In the genomic region with DNA sequence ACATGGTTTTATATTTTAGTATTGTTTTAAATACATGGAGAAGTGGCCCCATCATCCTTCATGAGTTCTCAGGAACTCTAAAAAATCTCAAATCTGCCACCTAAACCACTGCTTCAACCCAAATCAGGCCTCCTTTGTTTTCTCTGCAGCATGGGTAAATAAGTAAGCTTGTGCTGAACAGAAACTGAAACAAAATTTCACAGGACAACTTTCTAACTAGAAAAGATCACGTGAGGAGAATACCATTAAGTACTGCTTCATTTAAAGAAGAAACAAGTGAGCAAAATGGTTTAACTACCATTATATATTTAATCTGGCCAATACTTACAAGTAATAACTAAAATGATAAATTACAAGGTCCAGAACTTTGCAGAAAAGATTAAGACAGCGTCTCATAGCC, we compare ENCODE assay signal across 8 cellular contexts. TPM values are rescaled to one million over a fixed set of nuclear protein-coding genes. Genes with fewer than 3 reads are reported as not detected.
A peak's percentile ranks its signal among the peaks of the same experiment; 100 is the strongest.
DNase-seq lines count a peak whose midpoint lies in the region; ATAC-seq lines count a peak whose summit lies in the region.

No MANE protein-coding gene starts in this region.

- peak overlapping the region; percentile 83 for H3K4me3 Mint-ChIP-seq in stimulated activated naive CD8-positive, alpha-beta T cell treated with anti-CD3 and anti-CD28 coated beads, Interleukin-15, Interleukin-2, amounts not matched to agents 100 ng/mL and 50 ng/mL, for 24 hours
- peak overlapping the region; percentile 91 for H3K4me3 Mint-ChIP-seq in activated naive CD8-positive, alpha-beta T cell
- peak overlapping the region; percentile 53 to 98 (median 96) for H3K4me3 Mint-ChIP-seq in naive B cell

- peak overlapping the region; percentile 54 for H3K27ac Mint-ChIP-seq in stimulated activated naive CD8-positive, alpha-beta T cell treated with anti-CD3 and anti-CD28 coated beads, Interleukin-15, Interleukin-2, amounts not matched to agents 100 ng/mL and 50 ng/mL, for 24 hours
- peak overlapping the region; percentile 54 for H3K27ac Mint-ChIP-seq in activated naive CD8-positive, alpha-beta T cell
- H3K27ac Mint-ChIP-seq in naive B cell: peak overlapping the region; percentile 11 to 96 (median 70)

- DNase-seq in stimulated activated naive CD8-positive, alpha-beta T cell treated with anti-CD3 and anti-CD28 coated beads, Interleukin-15, Interleukin-2, amounts not matched to agents 100 U/mL and 50 U/mL, for 24 hours: no peak
- DNase-seq in naive B cell (peak; percentile 45), NCI-H524 treated with DMSO at 0.1 percent for 48 hours (lab: John Stamatoyannopoulos, UW) (no peak), activated gamma-delta T cell (lab: John Stamatoyannopoulos, UW) (no peak), NCI-H526 (lab: John Stamatoyannopoulos, UW) (no peak)

- H3K4me1 Mint-ChIP-seq in stimulated activated naive CD8-positive, alpha-beta T cell treated with anti-CD3 and anti-CD28 coated beads, Interleukin-15, Interleukin-2, amounts not matched to agents 100 ng/mL and 50 ng/mL, for 24 hours (ENCODE audit: low read depth): peaks cover 70% of the 10 kb centered on the region
- peaks cover 68% of the 10 kb centered on the region for H3K4me1 Mint-ChIP-seq in activated naive CD8-positive, alpha-beta T cell (ENCODE audit: low read depth)
- H3K4me1 Mint-ChIP-seq in naive B cell: peaks cover 39 to 67% (median 62%) of the 10 kb centered on the region in 3 donors

- no peaks in the 10 kb centered on the region for H3K27me3 Mint-ChIP-seq in stimulated activated naive CD8-positive, alpha-beta T cell treated with anti-CD3 and anti-CD28 coated beads, Interleukin-15, Interleukin-2, amounts not matched to agents 100 ng/mL and 50 ng/mL, for 24 hours
- H3K27me3 Mint-ChIP-seq in activated naive CD8-positive, alpha-beta T cell: no peaks in the 10 kb centered on the region
- H3K27me3 Mint-ChIP-seq in naive B cell: no peaks in the 10 kb centered on the region

- peaks cover 30% of the 10 kb centered on the region for H3K36me3 Mint-ChIP-seq in stimulated activated naive CD8-positive, alpha-beta T cell treated with anti-CD3 and anti-CD28 coated beads, Interleukin-15, Interleukin-2, amounts not matched to agents 100 ng/mL and 50 ng/mL, for 24 hours (ENCODE audit: low read depth)
- H3K36me3 Mint-ChIP-seq in activated naive CD8-positive, alpha-beta T cell: peaks cover 17% of the 10 kb centered on the region
- peaks cover 9 to 12% of the 10 kb centered on the region in 2 donors for H3K36me3 Mint-ChIP-seq in naive B cell

- H3K9me3 Mint-ChIP-seq in stimulated activated naive CD8-positive, alpha-beta T cell treated with anti-CD3 and anti-CD28 coated beads, Interleukin-15, Interleukin-2, amounts not matched to agents 100 ng/mL and 50 ng/mL, for 24 hours: peaks cover 8% of the 10 kb centered on the region
- peaks cover 6% of the 10 kb centered on the region for H3K9me3 Mint-ChIP-seq in activated naive CD8-positive, alpha-beta T cell (ENCODE audit: low read depth)
- peaks cover 0 to 7% (median 5%) of the 10 kb centered on the region in 7 donors for H3K9me3 Mint-ChIP-seq in naive B cell

- no peak for ATAC-seq in stimulated activated naive CD8-positive, alpha-beta T cell treated with anti-CD3 and anti-CD28 coated beads, Interleukin-15, Interleukin-2, amounts not matched to agents 100 U/mL and 50 U/mL, for 24 hours
- peak; percentile 53 for ATAC-seq in HG03064 (IDR thresholded peaks at IDR 0.05; ENCODE audit: low read depth, unreplicated experiment)
- ATAC-seq in naive B cell (ENCODE audit: low read depth in 2 of 2): peak in 1 of 2 donors; percentile 13

RNA-seq across cellular contexts. Expression of gene ARAP2, which starts 2.5 kb away (rescaled TPM):
- polyA plus RNA-seq in naive B cell (ENCODE audit: low read depth in 6 of 6): 10 to 100 TPM; 15.9 to 49.3 (median 32.7) TPM

RNA-seq across cellular contexts. Expression of gene DTHD1, which starts 39.6 kb away (rescaled TPM):
- not detected for polyA plus RNA-seq in naive B cell (ENCODE audit: low read depth in 6 of 6)
